Comparison of ENCODE assay signal across 28 cellular contexts in the genomic region with DNA sequence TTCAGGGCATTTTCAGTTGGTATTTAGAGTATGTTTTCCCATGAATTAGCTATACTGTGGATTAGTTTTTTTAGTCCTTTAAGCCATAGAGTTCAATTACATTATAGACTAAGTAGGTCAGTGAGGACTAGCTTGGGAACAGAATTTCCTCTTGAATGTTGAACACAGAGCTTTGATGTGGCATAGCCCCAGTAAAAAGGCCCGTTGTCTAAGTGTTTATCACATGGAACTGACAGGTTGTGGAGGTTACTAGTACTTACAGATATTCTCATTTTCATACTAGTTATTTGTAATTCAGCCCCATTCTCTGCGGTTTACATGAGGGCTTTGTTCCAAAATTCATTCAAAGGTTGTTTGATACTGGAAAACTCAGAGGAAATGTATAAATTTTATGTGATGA. TPM values are rescaled to one million over a fixed set of nuclear protein-coding genes. Genes with fewer than 3 reads are reported as not detected.
DNase-seq lines count a peak whose midpoint lies in the region; ATAC-seq, FAIRE-seq and TF ChIP-seq lines count a peak whose summit lies in the region.
"Had no signal": no experiment of that assay in that cellular context is flagged by ENCODE, and none has a peak within 500 bp of the region (broad histone marks: within the 10 kb centered on the region; RNA-seq: fewer than 3 reads in every experiment).

No MANE protein-coding gene starts in this region.

- POLR2A ChIA-PET in GM12878 (lab: Charles Lee) = interaction anchor here (1.4 to 1.5 kb wide), 2 partner anchors 8 to 37 kb away, joined by 3 read pairs; no protein-coding TSS in a partner anchor

- no peak for DNase-seq in activated naive CD8-positive, alpha-beta T cell treated with anti-CD3 and anti-CD28 coated beads for 36 hours
- DNase-seq in GM12878 (ENCODE audit: low read depth, low spot score) (no peak), Peyer's patch (no peak), DMS 273 (lab: John Stamatoyannopoulos, UW; ENCODE audit: unreplicated experiment) (no peak)
- DNase-seq: activated effector memory CD4-positive, alpha-beta T cell treated with Interleukin-2 at 50 U/mL for 16 hours; amniotic stem cell; BE2C; brain microvascular endothelial cell; hippocampal formation; immature natural killer cell; IMR-90; mesenchymal stem cell; NCI-H1105; NCI-H187 treated with DMSO at 0.1 percent for 48 hours; NCI-H526; NK-92 treated with Interleukin-12 subunit alpha and Interleukin-12 subunit beta, amount 100 ng/mL, for 24 hours; PC-9; SHP77; sigmoid colon; stimulated activated naive CD4-positive, alpha-beta T cell treated with Interleukin-2 at 50 U/mL for 16 hours; tibial artery had no signal

- RAD21 ChIA-PET in GM12878 (lab: Charles Lee; ENCODE audit: unreplicated experiment) = interaction anchor here (1.1 kb wide), 1 partner anchor 47 kb away, joined by 5 read pairs; no protein-coding TSS in a partner anchor

- H2AFZ ChIP-seq in OCI-LY3 (ENCODE audit: low read depth, low read length) = no peak overlapping the region
- no peak overlapping the region for H2AFZ ChIP-seq in GM12878 (ENCODE audit: control insufficient read depth, low read depth, low read length)
- H2AFZ ChIP-seq: PC-9 had no signal

- ATAC-seq in GM12878 = no peak
- ATAC-seq in HG03095 (IDR thresholded peaks at IDR 0.05; ENCODE audit: unreplicated experiment) = no peak
- ATAC-seq: left lobe of liver had no signal

- peaks cover 45% of the 10 kb centered on the region for H3K4me1 Mint-ChIP-seq in activated naive CD8-positive, alpha-beta T cell (ENCODE audit: low read depth)
- peaks cover 35% of the 10 kb centered on the region for H3K4me1 Mint-ChIP-seq in activated naive CD8-positive, alpha-beta T cell treated with anti-CD3 and anti-CD28 coated beads for 36 hours

- H3K27me3 Mint-ChIP-seq in activated naive CD8-positive, alpha-beta T cell = no peaks in the 10 kb centered on the region
- H3K27me3 Mint-ChIP-seq in activated naive CD8-positive, alpha-beta T cell treated with anti-CD3 and anti-CD28 coated beads for 36 hours = no peaks in the 10 kb centered on the region
- H3K27me3 Mint-ChIP-seq: progenitor cell of endocrine pancreas had no signal

- H3K27ac ChIP-seq in OCI-LY3 (ENCODE audit: low read length) = no peak overlapping the region
- no peak overlapping the region for H3K27ac ChIP-seq in GM12878 (ENCODE audit: control insufficient read depth, insufficient read depth)
- no peak overlapping the region for H3K27ac ChIP-seq in Peyer's patch
- H3K27ac ChIP-seq: brain microvascular endothelial cell, sigmoid colon, tibial artery had no signal

- peak overlapping the region; percentile 0 for H3K4me3 Mint-ChIP-seq in activated naive CD8-positive, alpha-beta T cell
- no peak overlapping the region for H3K4me3 Mint-ChIP-seq in activated naive CD8-positive, alpha-beta T cell treated with anti-CD3 and anti-CD28 coated beads for 36 hours
- H3K4me3 Mint-ChIP-seq: immature natural killer cell had no signal

- 0 out of 2 replicates have a peak overlapping the region, but pooled peaks have one; percentile 1 for H3K4me2 ChIP-seq in OCI-LY3 (ENCODE audit: low read length)
- peak overlapping the region; percentile 38; the same call in 1 of the 2 replicates for H3K4me2 ChIP-seq in GM12878 (ENCODE audit: control insufficient read depth, insufficient read depth)
- H3K4me2 ChIP-seq: PC-9 had no signal

- H3K4me1 ChIP-seq in OCI-LY3 (ENCODE audit: low read length) (peaks cover 59% of the 10 kb centered on the region), GM12878 (ENCODE audit: control insufficient read depth, insufficient read depth, low read length) (peaks cover 2% of the 10 kb centered on the region; the same call in 1 of the 2 replicates), Peyer's patch (peaks cover 0 to 13% (median 1%) of the 10 kb centered on the region in 4 donors)
- H3K4me1 ChIP-seq: BE2C had no signal

- no peak overlapping the region for H3K9ac ChIP-seq in OCI-LY3 (ENCODE audit: low read length)
- no peak overlapping the region for H3K9ac ChIP-seq in GM12878 (ENCODE audit: control insufficient read depth, insufficient read depth, low read length)

- TF ChIP-seq RAD21 in GM12878 (IDR thresholded peaks at IDR 0.05; ENCODE audit: insufficient read depth, low read depth, low read length) = no peak

- TF ChIP-seq CTCF in OCI-LY3 (IDR thresholded peaks at IDR 0.05; ENCODE audit: low read depth, low read length) = no peak
- TF ChIP-seq CTCF in GM12878 (IDR thresholded peaks at IDR 0.05 in 2 of 3, conservative IDR thresholded peaks at IDR 0.05 in 1 of 3; ENCODE audit: control insufficient read depth in 2 of 3, extremely low read depth in 1 of 3, insufficient read depth in 1 of 3, low read depth in 3 of 3, low read length in 3 of 3) = no peak
- no peak for TF ChIP-seq CTCF in Peyer's patch (IDR thresholded peaks at IDR 0.05)

- no peaks in the 10 kb centered on the region for H3K27me3 ChIP-seq in OCI-LY3 (ENCODE audit: low read depth, low read length)
- H3K27me3 ChIP-seq in GM12878 (replicated peaks in 1 of 2; ENCODE audit: control insufficient read depth in 2 of 2, insufficient read depth in 2 of 2, low read length in 1 of 2) = no peaks in the 10 kb centered on the region
- H3K27me3 ChIP-seq in Peyer's patch = no peaks in the 10 kb centered on the region
- H3K27me3 ChIP-seq: BE2C, brain microvascular endothelial cell, sigmoid colon, tibial artery had no signal

- 66% methylated on average over 2 of the region's 2 CpGs for WGBS in GM12878 (ENCODE audit: insufficient coverage, insufficient replicate concordance, low lambda C conversion rate, missing lambda C conversion rate)

- H3K4me3 ChIP-seq in OCI-LY3 (ENCODE audit: low read length) (no peak overlapping the region), GM12878 (no peak overlapping the region), Peyer's patch (no peak overlapping the region)
- H3K4me3 ChIP-seq: PC-9, sigmoid colon, tibial artery had no signal

- H3K9me3 ChIP-seq in OCI-LY3 (ENCODE audit: insufficient read depth, low read length) (no peaks in the 10 kb centered on the region), GM12878 (replicated peaks; ENCODE audit: control insufficient read depth, insufficient read depth, low read length) (no peaks in the 10 kb centered on the region), Peyer's patch (no peaks in the 10 kb centered on the region)
- H3K9me3 ChIP-seq: BE2C, sigmoid colon, tibial artery had no signal

- no peaks in the 10 kb centered on the region for H3K9me3 Mint-ChIP-seq in activated naive CD8-positive, alpha-beta T cell (ENCODE audit: low read depth)
- no peaks in the 10 kb centered on the region for H3K9me3 Mint-ChIP-seq in activated naive CD8-positive, alpha-beta T cell treated with anti-CD3 and anti-CD28 coated beads for 36 hours
- H3K9me3 Mint-ChIP-seq: immature natural killer cell had no signal

- intact Hi-C loops in GM12878 (cut with micrococcal nuclease; ENCODE audit: unreplicated experiment) = no loop called here

- no peak overlapping the region for H3K27ac Mint-ChIP-seq in activated naive CD8-positive, alpha-beta T cell
- H3K27ac Mint-ChIP-seq in activated naive CD8-positive, alpha-beta T cell treated with anti-CD3 and anti-CD28 coated beads for 36 hours = no peak overlapping the region
- H3K27ac Mint-ChIP-seq: immature natural killer cell, progenitor cell of endocrine pancreas had no signal

- peaks cover 77% of the 10 kb centered on the region for H4K20me1 ChIP-seq in OCI-LY3 (ENCODE audit: insufficient read depth, low read length)
- peaks cover 3% of the 10 kb centered on the region; the same call in 1 of the 2 replicates for H4K20me1 ChIP-seq in GM12878 (ENCODE audit: control insufficient read depth, insufficient read depth)

- peaks cover 3% of the 10 kb centered on the region for H3K36me3 Mint-ChIP-seq in activated naive CD8-positive, alpha-beta T cell
- peaks cover 15% of the 10 kb centered on the region for H3K36me3 Mint-ChIP-seq in activated naive CD8-positive, alpha-beta T cell treated with anti-CD3 and anti-CD28 coated beads for 36 hours

- no TSS peak for BruUV-seq in GM12878 (replicated peaks; lab: Mats Ljungman, UMichigan)

- H3K36me3 ChIP-seq in OCI-LY3 (replicated peaks; ENCODE audit: low read depth, low read length) = peaks cover 54% of the 10 kb centered on the region
- H3K36me3 ChIP-seq in GM12878 (ENCODE audit: control insufficient read depth in 2 of 2, insufficient read depth in 2 of 2, low read length in 1 of 2) = peaks cover 1 to 11% of the 10 kb centered on the region in 2 experiments; a peak in 3 of 4 replicates
- peaks cover 0 to 6% (median 0%) of the 10 kb centered on the region in 3 donors for H3K36me3 ChIP-seq in Peyer's patch
- H3K36me3 ChIP-seq: BE2C had no signal

- H3K79me2 ChIP-seq in OCI-LY3 (ENCODE audit: low read length) (peaks cover 87% of the 10 kb centered on the region), GM12878 (ENCODE audit: control insufficient read depth, insufficient read depth, low read length) (peaks cover 62% of the 10 kb centered on the region)

- CTCF ChIA-PET in GM12878 (lab: Yijun Ruan, JAX) = interaction anchor here (1.0 to 2.8 kb wide), 5 partner anchors 9 to 92 kb away, joined by 3 to 10 read pairs (median 4); no protein-coding TSS in a partner anchor

- TF ChIP-seq POLR2A in GM12878 (IDR thresholded peaks at IDR 0.05; ENCODE audit: low read depth, low read length) = no peak
- TF ChIP-seq POLR2A in Peyer's patch (IDR thresholded peaks at IDR 0.05) = no peak

- TF ChIP-seq EP300 in GM12878 (IDR thresholded peaks at IDR 0.05; ENCODE audit: borderline replicate concordance in 1 of 2, control insufficient read depth in 1 of 2, low read depth in 2 of 2, low read length in 2 of 2) = no peak

- no peak for FAIRE-seq in GM12878 (lab: Jason Lieb, UNC)
- FAIRE-seq: GM12892, H1 had no signal

- SMC1A ChIA-PET in GM12878 (lab: Charles Lee; ENCODE audit: uncharacterized antibody, unreplicated experiment) = interaction anchor here (0.9 to 7.7 kb wide), 5 partner anchors 10 to 98 kb away, joined by 3 to 48 read pairs (median 8); no protein-coding TSS in a partner anchor

- in situ Hi-C loops in GM12878 (cut with MboI) = no loop called here

RNA-seq across cellular contexts. Expression of a gene that starts 6.2 kb away (rescaled TPM):
- 10 to 100 TPM; 31.8 to 35.3 TPM for total RNA-seq in activated naive CD8-positive, alpha-beta T cell treated with anti-CD3 and anti-CD28 coated beads for 36 hours
- total RNA-seq in GM12878 (2013; cell fraction: nucleolus; rRNA removed) = 103 and 109 TPM in 2 replicates
- 4.9 and 6.4 TPM in 2 replicates for total RNA-seq in GM12878 (2014; rRNA removed)
- 4.9 and 5.4 TPM in 2 replicates for total RNA-seq in GM12878 (2014; rRNA removed; fragmentation: Illumina TruSeq; extraction: Trizol)
- 9.3 and 9.7 TPM in 2 replicates for total RNA-seq in GM12878 (2021)
- polyA plus RNA-seq in GM12878 (2011; ENCODE audit: low read depth) = 24.6 TPM
- 92.7 and 119 TPM in 2 replicates for polyA plus RNA-seq in GM12878 (2011; rRNA removed)
- polyA plus RNA-seq in GM12878 (2011; cell fraction: cytosol; rRNA removed) = 23.0 and 39.4 TPM in 2 replicates
- 26.6 and 39.5 TPM in 2 replicates for polyA plus RNA-seq in GM12878 (2011; cell fraction: nucleus; rRNA removed)
- polyA plus RNA-seq in GM12878 (2012) = 33.5 and 66.6 TPM in 2 replicates
- polyA plus RNA-seq in GM12878 (2014; fragmentation: Illumina TruSeq; extraction: Trizol) = 8.7 and 11.2 TPM in 2 replicates
- polyA plus RNA-seq in GM12878 (2014; fragmentation: Nextera tagmentation; extraction: Ambion mirVana) = 10 to 100 TPM; 14.2 to 15.6 TPM
- 9.1 and 10.0 TPM in 2 replicates for polyA plus RNA-seq in GM12878 (2014; rRNA removed)
- 10 to 100 TPM; 19.0 to 21.7 TPM for polyA plus RNA-seq in GM12878 (2016; fragmentation: Nextera tagmentation; extraction: Ambion mirVana)
- 37.0 and 57.6 TPM in 2 replicates for polyA minus RNA-seq in GM12878 (2011; rRNA and poly(A)+ RNA removed)
- polyA minus RNA-seq in GM12878 (2011; cell fraction: cytosol; rRNA and poly(A)+ RNA removed) = 14.3 and 19.6 TPM in 2 replicates
- 28.3 and 35.3 TPM in 2 replicates for polyA minus RNA-seq in GM12878 (2011; cell fraction: nucleus; rRNA and poly(A)+ RNA removed)
- 10 to 100 TPM; 11.4 to 29.7 (median 21.5) TPM for total RNA-seq in Peyer's patch
